In the genomic region with DNA sequence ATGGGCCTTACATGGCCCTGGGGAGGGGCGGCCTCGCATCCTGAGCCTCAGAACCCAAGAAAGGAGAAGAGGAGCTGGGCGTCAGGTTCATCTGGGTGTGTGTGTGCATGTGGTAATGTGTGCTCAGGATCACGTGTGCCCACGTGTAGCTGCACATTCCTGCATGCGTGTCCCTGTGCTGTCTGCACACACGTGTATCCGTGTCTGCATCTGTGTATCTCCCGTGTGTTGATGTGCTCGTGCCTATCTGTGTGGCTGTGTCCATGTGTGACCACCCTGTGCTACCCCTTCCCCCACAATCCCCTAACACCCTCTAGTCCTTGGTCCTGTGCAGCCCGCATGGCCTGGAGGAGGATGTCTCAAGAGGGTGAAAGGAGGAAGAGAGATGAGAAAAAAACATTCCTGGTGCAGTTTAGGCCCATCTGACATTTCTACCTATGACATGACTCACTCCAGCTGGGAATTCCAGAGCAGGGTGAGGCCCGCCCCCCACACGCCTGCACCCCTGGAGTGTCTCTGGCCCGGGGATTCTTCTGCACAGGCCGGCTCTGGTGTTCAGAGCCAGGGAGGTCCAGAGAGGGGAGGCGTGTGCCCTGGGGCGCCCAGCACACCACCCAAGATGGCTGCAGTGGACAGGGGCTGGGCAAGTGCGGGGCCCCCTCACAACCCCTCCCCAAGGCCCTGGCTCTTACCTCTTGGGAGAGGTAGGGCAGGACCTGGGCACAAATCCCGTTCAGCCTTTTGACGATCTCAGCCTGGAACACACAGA, we compare ENCODE assay signal across 11 cellular contexts. TPM values are rescaled to one million over a fixed set of nuclear protein-coding genes. Genes with fewer than 3 reads are reported as not detected.
A peak's percentile ranks its signal among the peaks of the same experiment; 100 is the strongest.
DNase-seq lines count a peak whose midpoint lies in the region; ATAC-seq and TF ChIP-seq lines count a peak whose summit lies in the region.
"Had no signal": no experiment of that assay in that cellular context is flagged by ENCODE, and none has a peak within 500 bp of the region (broad histone marks: within the 10 kb centered on the region; RNA-seq: fewer than 3 reads in every experiment).

No MANE protein-coding gene starts in this region.

- H3K27me3 Mint-ChIP-seq in activated naive CD4-positive, alpha-beta T cell treated with anti-CD3 and anti-CD28 coated beads, Interleukin-2, amount 10 ng/mL, durations not matched to agents 7 days and 5 days = no peaks in the 10 kb centered on the region
- no peaks in the 10 kb centered on the region for H3K27me3 Mint-ChIP-seq in type B pancreatic cell

- H3K36me3 Mint-ChIP-seq in activated naive CD4-positive, alpha-beta T cell treated with anti-CD3 and anti-CD28 coated beads, Interleukin-2, amount 10 ng/mL, durations not matched to agents 7 days and 5 days = peaks cover 50% of the 10 kb centered on the region
- H3K36me3 Mint-ChIP-seq in type B pancreatic cell = peaks cover 13% of the 10 kb centered on the region

- H3K9me3 Mint-ChIP-seq in activated naive CD4-positive, alpha-beta T cell treated with anti-CD3 and anti-CD28 coated beads, Interleukin-2, amount 10 ng/mL, durations not matched to agents 7 days and 5 days = no peaks in the 10 kb centered on the region
- no peaks in the 10 kb centered on the region for H3K9me3 Mint-ChIP-seq in type B pancreatic cell

- peak; percentile 50 for ATAC-seq in lung (ENCODE audit: insufficient read depth, low FRiP score)

- H3K4me1 Mint-ChIP-seq in activated naive CD4-positive, alpha-beta T cell treated with anti-CD3 and anti-CD28 coated beads, Interleukin-2, amount 10 ng/mL, durations not matched to agents 7 days and 5 days = peaks cover 46% of the 10 kb centered on the region
- H3K4me1 Mint-ChIP-seq in type B pancreatic cell (ENCODE audit: unreplicated experiment) = peaks cover 33% of the 10 kb centered on the region

- DNase-seq in activated naive CD4-positive, alpha-beta T cell treated with anti-CD3 and anti-CD28 coated beads, Interleukin-2, amount 10 ng/mL, durations not matched to agents 7 days and 5 days = no peak
- DNase-seq in activated naive CD4-positive, alpha-beta T cell (lab: John Stamatoyannopoulos, UW) = no peak
- no peak for DNase-seq in adrenal gland
- no peak for DNase-seq in lung (ENCODE audit: low spot score)
- DNase-seq in type B pancreatic cell (ENCODE audit: extremely low spot score, unreplicated experiment) = no peak
- DNase-seq in pons (ENCODE audit: low spot score) = no peak
- no peak for DNase-seq in stimulated activated CD4-positive, alpha-beta T cell treated with anti-CD3 and anti-CD28 coated beads, Interleukin-15, amount 100 ng/mL, for 24 hours
- no peak for DNase-seq in brain microvascular endothelial cell
- DNase-seq: activated CD4-positive, alpha-beta T cell treated with anti-CD3 and anti-CD28 coated beads for 48 hours; AML-193 had no signal

- H3K4me1 ChIP-seq in adrenal gland (replicated peaks in 1 of 2) = peaks cover 34 to 53% of the 10 kb centered on the region in 2 donors
- peaks cover 0 to 12% of the 10 kb centered on the region in 2 donors for H3K4me1 ChIP-seq in lung (ENCODE audit: control insufficient read depth in 2 of 2, insufficient read depth in 2 of 2, low read length in 2 of 2)

- H3K4me3 ChIP-seq in adrenal gland (no peak overlapping the region), lung (no peak overlapping the region), brain microvascular endothelial cell (ENCODE audit: low read depth, low read length) (no peak overlapping the region)
- H3K4me3 ChIP-seq: thoracic aorta had no signal

- TF ChIP-seq CTCF in adrenal gland (IDR thresholded peaks at IDR 0.05) (no peak), lung (IDR thresholded peaks at IDR 0.05; ENCODE audit: control extremely low read depth, extremely low read depth) (no peak), type B pancreatic cell (conservative IDR thresholded peaks at IDR 0.05) (no peak), brain microvascular endothelial cell (IDR thresholded peaks at IDR 0.05; ENCODE audit: low read depth, low read length, missing control alignments) (no peak)

- intact Hi-C loops in adrenal gland (cut with DNase I) = no loop called here

- H3K36me3 ChIP-seq in adrenal gland (replicated peaks in 1 of 2) = peaks cover 0 to 59% of the 10 kb centered on the region in 2 donors
- peaks cover 9 to 56% of the 10 kb centered on the region in 2 donors for H3K36me3 ChIP-seq in lung (ENCODE audit: control insufficient read depth in 2 of 2, insufficient read depth in 2 of 2, low read length in 2 of 2)
- peaks cover 58% of the 10 kb centered on the region for H3K36me3 ChIP-seq in brain microvascular endothelial cell (replicated peaks)

- TF ChIP-seq POLR2A in adrenal gland (IDR thresholded peaks at IDR 0.05) = no peak

- CTCF ChIA-PET in activated naive CD4-positive, alpha-beta T cell treated with anti-CD3 and anti-CD28 coated beads, Interleukin-2, amount 10 ng/mL, durations not matched to agents 7 days and 5 days (lab: Charles Lee) = interaction anchor here (0.6 kb wide), 1 partner anchor 98 kb away, joined by 3 read pairs; no protein-coding TSS in a partner anchor

- H3K4me3 Mint-ChIP-seq in activated naive CD4-positive, alpha-beta T cell treated with anti-CD3 and anti-CD28 coated beads, Interleukin-2, amount 10 ng/mL, durations not matched to agents 7 days and 5 days = no peak overlapping the region
- H3K4me3 Mint-ChIP-seq in type B pancreatic cell = peak overlapping the region; percentile 81

- H3K27me3 ChIP-seq in adrenal gland (no peaks in the 10 kb centered on the region), lung (ENCODE audit: control insufficient read depth, insufficient read depth) (no peaks in the 10 kb centered on the region), brain microvascular endothelial cell (replicated peaks) (no peaks in the 10 kb centered on the region)

- WGBS in adrenal gland, 4 donors = 61 to 86% (median 69%) methylated on average over 8 to 20 of the region's 20 CpGs
- WGBS in lung, 2 donors = 78 to 83% methylated on average over 20 of the region's 20 CpGs

- in situ Hi-C loops in brain microvascular endothelial cell (cut with HindIII; ENCODE audit: low pct_ligation_motif_present, low sequenced_read_pairs) = no loop called here

- peak overlapping the region; percentile 45 for H3K27ac Mint-ChIP-seq in activated naive CD4-positive, alpha-beta T cell treated with anti-CD3 and anti-CD28 coated beads, Interleukin-2, amount 10 ng/mL, durations not matched to agents 7 days and 5 days
- peak overlapping the region; percentile 96 for H3K27ac Mint-ChIP-seq in type B pancreatic cell

- H3K9me3 ChIP-seq in adrenal gland (replicated peaks in 1 of 3) = no peaks in the 10 kb centered on the region
- H3K9me3 ChIP-seq in lung (ENCODE audit: control insufficient read depth in 2 of 2, insufficient read depth in 1 of 2, low read length in 1 of 2) = no peaks in the 10 kb centered on the region
- H3K9me3 ChIP-seq: thoracic aorta had no signal

- H3K27ac ChIP-seq in adrenal gland (peak overlapping the region in 4 of 5 donors; percentile 53 to 96 (median 82)), lung (ENCODE audit: low read depth in 1 of 2, low read length in 1 of 2) (peak overlapping the region in 1 of 2 donors; percentile 77), brain microvascular endothelial cell (no peak overlapping the region)
- H3K27ac ChIP-seq: thoracic aorta had no signal

RNA-seq across cellular contexts. Expression of a gene that starts 7.1 kb away (rescaled TPM):
- total RNA-seq in adrenal gland (100 to 1,000 TPM; 428 to 968 (median 670) TPM), lung (100 to 1,000 TPM; 179 to 468 TPM), type B pancreatic cell (ENCODE audit: low replicate concordance) (302 and 418 TPM in 2 replicates)
- polyA plus RNA-seq in adrenal gland (1,000 to 10,000 TPM in 2 of 3 donors, 100 to 1,000 TPM in 1; 237 to 2,300 (median 1,557) TPM), lung (100 to 1,000 TPM; 352 to 797 TPM)

RNA-seq across cellular contexts. Expression of a gene that starts 26.1 kb away (rescaled TPM):
- total RNA-seq in adrenal gland (100 to 1,000 TPM in 1 of 8 donors, 10 to 100 TPM in 7; 28.0 to 104 (median 57.2) TPM), lung (10 to 100 TPM; 39.8 to 47.1 TPM), type B pancreatic cell (ENCODE audit: low replicate concordance) (37.7 and 52.8 TPM in 2 replicates)
- polyA plus RNA-seq in adrenal gland (100 to 1,000 TPM in 1 of 3 donors, 10 to 100 TPM in 1, 1 to 10 TPM in 1; 8.4 to 106 (median 70.3) TPM), lung (10 to 100 TPM; 30.8 to 38.7 TPM)

RNA-seq across cellular contexts. Expression of a gene that starts 39.0 kb away (rescaled TPM):
- total RNA-seq in adrenal gland (10 to 100 TPM; 53.1 to 84.3 (median 64.4) TPM), lung (10 to 100 TPM; 39.4 to 80.9 TPM), type B pancreatic cell (ENCODE audit: low replicate concordance) (46.9 and 62.0 TPM in 2 replicates)
- polyA plus RNA-seq in adrenal gland (10 to 100 TPM; 20.6 to 38.3 (median 35.6) TPM), lung (10 to 100 TPM; 36.8 to 37.1 TPM)
